In the genomic region with DNA sequence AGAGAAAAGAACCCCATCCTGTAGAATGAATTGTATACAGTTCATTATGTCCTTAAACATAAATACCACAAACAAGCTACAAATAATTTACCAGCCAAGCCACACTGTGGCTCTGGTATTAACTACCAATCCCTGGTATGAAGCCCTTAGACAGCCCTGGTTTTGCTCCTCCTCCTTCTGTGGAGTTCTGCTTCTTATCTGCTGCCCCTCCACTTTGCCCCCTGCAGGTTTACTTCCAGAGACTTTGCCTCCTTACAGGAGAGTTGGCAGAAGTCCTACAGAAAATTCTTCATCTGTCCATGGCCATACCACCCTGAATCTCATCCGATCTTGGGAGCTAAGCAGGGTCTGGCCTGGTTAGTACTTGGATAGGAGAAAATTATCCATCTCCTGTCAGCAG, we compare ENCODE assay signal across 22 cellular contexts.
DNase-seq lines count a peak whose midpoint lies in the region; ATAC-seq and TF ChIP-seq lines count a peak whose summit lies in the region.
"Had no signal": no experiment of that assay in that cellular context is flagged by ENCODE, and none has a peak within 500 bp of the region (broad histone marks: within the 10 kb centered on the region; RNA-seq: fewer than 3 reads in every experiment).

No MANE protein-coding gene starts in this region.

- BruUV-seq in MCF 10A (replicated peaks; lab: Mats Ljungman, UMichigan) = no TSS peak

- TF ChIP-seq CTCF in MCF 10A (IDR thresholded peaks at IDR 0.05; ENCODE audit: unreplicated experiment) (no peak), breast epithelium (IDR thresholded peaks at IDR 0.05) (no peak)

- no peaks in the 10 kb centered on the region for H3K9me3 ChIP-seq in breast epithelium
- H3K9me3 ChIP-seq: tibial nerve had no signal

- intact Hi-C loops in MCF 10A (cut with micrococcal nuclease) (loop anchor here (5.0 kb wide), 1 partner anchor 159 kb away; no protein-coding TSS in a partner anchor), breast epithelium (cut with DNase I; ENCODE audit: low total_unique reads) (no loop called here), Right ventricle myocardium superior (cut with DNase I) (no loop called here)

- H3K36me3 ChIP-seq in breast epithelium = no peaks in the 10 kb centered on the region
- H3K36me3 ChIP-seq: tibial nerve had no signal

- TF ChIP-seq POLR2A in breast epithelium (IDR thresholded peaks at IDR 0.05) = no peak

- no peak overlapping the region for H3K27ac ChIP-seq in breast epithelium
- H3K27ac ChIP-seq: HL-60, tibial nerve had no signal

- no peak overlapping the region for H3K4me3 Mint-ChIP-seq in MCF 10A (ENCODE audit: unreplicated experiment)
- no peak overlapping the region for H3K4me3 Mint-ChIP-seq in activated CD4-positive, alpha-beta T cell treated with anti-CD3 and anti-CD28 coated beads, Interleukin-2, amount 10 ng/mL, durations not matched to agents 7 days and 5 days
- H3K4me3 Mint-ChIP-seq: activated naive CD4-positive, alpha-beta T cell treated with anti-CD3 and anti-CD28 coated beads for 36 hours; CD4-positive, alpha-beta T cell; stimulated activated memory B cell treated with anti-CD40 and anti-IgM and Interleukin-4, amounts not matched to agents 10 μg/mL and 1 μg/mL and 100 μg/mL, for 72 hours had no signal

- H3K27me3 Mint-ChIP-seq in MCF 10A (ENCODE audit: insufficient read depth, unreplicated experiment) = no peaks in the 10 kb centered on the region
- H3K27me3 Mint-ChIP-seq in activated CD4-positive, alpha-beta T cell treated with anti-CD3 and anti-CD28 coated beads, Interleukin-2, amount 10 ng/mL, durations not matched to agents 7 days and 5 days = no peaks in the 10 kb centered on the region
- H3K27me3 Mint-ChIP-seq: CD4-positive, alpha-beta T cell; stimulated activated memory B cell treated with anti-CD40 and anti-IgM and Interleukin-4, amounts not matched to agents 10 μg/mL and 1 μg/mL and 100 μg/mL, for 72 hours had no signal

- POLR2A ChIA-PET in MCF 10A (lab: Yijun Ruan, JAX) = interaction anchor here (0.6 to 3.1 kb wide), 8 partner anchors 13 to 701 kb away, joined by 3 to 36 read pairs (median 6); no protein-coding TSS in a partner anchor
- POLR2A ChIA-PET in activated CD4-positive, alpha-beta T cell treated with anti-CD3 and anti-CD28 coated beads, Interleukin-2, amount 10 ng/mL, durations not matched to agents 7 days and 5 days (lab: Charles Lee) = no interaction called here

- CTCF ChIA-PET in MCF 10A (lab: Yijun Ruan, JAX) = interaction anchor here (0.6 to 1.3 kb wide), 4 partner anchors 9 to 544 kb away, joined by 3 to 7 read pairs (median 4); no protein-coding TSS in a partner anchor
- CTCF ChIA-PET in activated CD4-positive, alpha-beta T cell treated with anti-CD3 and anti-CD28 coated beads, Interleukin-2, amount 10 ng/mL, durations not matched to agents 7 days and 5 days (lab: Charles Lee) = interaction anchor here (0.6 to 1.5 kb wide), 2 partner anchors 14 to 406 kb away, joined by 3 to 5 read pairs; no protein-coding TSS in a partner anchor

- no peak for DNase-seq in MCF 10A (ENCODE audit: unreplicated experiment)
- DNase-seq in breast epithelium (ENCODE audit: low spot score in 2 of 2) = no peak
- DNase-seq in SK-MEL-5 (ENCODE audit: low read depth, low spot score) = peak; percentile 8
- DNase-seq in islet precursor cell = peak; percentile 73
- no peak for DNase-seq in Right ventricle myocardium superior
- DNase-seq in NCI-H1436 treated with DMSO at 0.1 percent for 48 hours (lab: John Stamatoyannopoulos, UW) = no peak
- no peak for DNase-seq in activated CD4-positive, alpha-beta T cell treated with anti-CD3 and anti-CD28 coated beads, Interleukin-2, amount 10 ng/mL, durations not matched to agents 7 days and 5 days
- DNase-seq: activated CD4-positive, alpha-beta T cell treated with anti-CD3 and anti-CD28 coated beads, Interleukin-2, amount 50 U/mL, for 48 hours; activated naive CD4-positive, alpha-beta T cell treated with anti-CD3 and anti-CD28 coated beads for 36 hours; activated T-cell treated with anti-CD3 and anti-CD28 coated beads, Interleukin-2, amount 50 U/mL, for 1 hour; CD4-positive, alpha-beta T cell; hypothalamus; IMR-90; left colon; NCI-H1105 treated with DMSO at 0.1 percent for 48 hours; retina; RPMI8226; stimulated activated CD4-positive, alpha-beta T cell treated with anti-CD3 and anti-CD28 coated beads, Interleukin-15, amount 100 ng/mL, for 24 hours had no signal

- no peaks in the 10 kb centered on the region for H3K27me3 ChIP-seq in breast epithelium
- H3K27me3 ChIP-seq: tibial nerve had no signal

- no peaks in the 10 kb centered on the region for H3K9me3 Mint-ChIP-seq in MCF 10A (ENCODE audit: unreplicated experiment)
- H3K9me3 Mint-ChIP-seq in activated CD4-positive, alpha-beta T cell treated with anti-CD3 and anti-CD28 coated beads, Interleukin-2, amount 10 ng/mL, durations not matched to agents 7 days and 5 days = no peaks in the 10 kb centered on the region
- H3K9me3 Mint-ChIP-seq: CD4-positive, alpha-beta T cell; stimulated activated memory B cell treated with anti-CD40 and anti-IgM and Interleukin-4, amounts not matched to agents 10 μg/mL and 1 μg/mL and 100 μg/mL, for 72 hours had no signal

- H3K27ac Mint-ChIP-seq in MCF 10A (ENCODE audit: low read depth, unreplicated experiment) = peak overlapping the region; percentile 98
- no peak overlapping the region for H3K27ac Mint-ChIP-seq in activated CD4-positive, alpha-beta T cell treated with anti-CD3 and anti-CD28 coated beads, Interleukin-2, amount 10 ng/mL, durations not matched to agents 7 days and 5 days
- H3K27ac Mint-ChIP-seq: activated naive CD4-positive, alpha-beta T cell treated with anti-CD3 and anti-CD28 coated beads for 36 hours; CD4-positive, alpha-beta T cell; stimulated activated memory B cell treated with anti-CD40 and anti-IgM and Interleukin-4, amounts not matched to agents 10 μg/mL and 1 μg/mL and 100 μg/mL, for 72 hours had no signal

- no peak overlapping the region for H3K4me3 ChIP-seq in breast epithelium
- H3K4me3 ChIP-seq: tibial nerve had no signal

- no peak for ATAC-seq in Right ventricle myocardium superior (ENCODE audit: poor library complexity)
- no peak for ATAC-seq in GM21360 (IDR thresholded peaks at IDR 0.05; ENCODE audit: unreplicated experiment)
- ATAC-seq: left colon; stimulated activated memory B cell treated with anti-CD40 and anti-IgM and Interleukin-4, amounts not matched to agents 10 μg/mL and 1 μg/mL and 100 μg/mL, for 72 hours had no signal

- in situ Hi-C loops in SK-MEL-5 (cut with HindIII; ENCODE audit: low pct_unique_long_range_greater_than_20kb, low sequenced_read_pairs) = no loop called here

- H3K4me1 ChIP-seq in breast epithelium = no peaks in the 10 kb centered on the region
- H3K4me1 ChIP-seq: tibial nerve had no signal

- H3K4me1 Mint-ChIP-seq in MCF 10A (ENCODE audit: insufficient read depth, unreplicated experiment) = peaks cover 20% of the 10 kb centered on the region
- H3K4me1 Mint-ChIP-seq in activated CD4-positive, alpha-beta T cell treated with anti-CD3 and anti-CD28 coated beads, Interleukin-2, amount 10 ng/mL, durations not matched to agents 7 days and 5 days = no peaks in the 10 kb centered on the region
- H3K4me1 Mint-ChIP-seq: stimulated activated memory B cell treated with anti-CD40 and anti-IgM and Interleukin-4, amounts not matched to agents 10 μg/mL and 1 μg/mL and 100 μg/mL, for 72 hours had no signal

- no peaks in the 10 kb centered on the region for H3K36me3 Mint-ChIP-seq in MCF 10A (ENCODE audit: insufficient read depth, unreplicated experiment)
- H3K36me3 Mint-ChIP-seq in activated CD4-positive, alpha-beta T cell treated with anti-CD3 and anti-CD28 coated beads, Interleukin-2, amount 10 ng/mL, durations not matched to agents 7 days and 5 days (ENCODE audit: low read depth) = no peaks in the 10 kb centered on the region
- H3K36me3 Mint-ChIP-seq: stimulated activated memory B cell treated with anti-CD40 and anti-IgM and Interleukin-4, amounts not matched to agents 10 μg/mL and 1 μg/mL and 100 μg/mL, for 72 hours had no signal

Comparison
In these comparisons a context has a peak if more than half of its experiments do, and no peak if none do; other contexts are left out.
1. DNase-seq: peak in SK-MEL-5 (single experiment) and islet precursor cell (single experiment); none in MCF 10A (single experiment), breast epithelium (0 of 2), Right ventricle myocardium superior (single experiment), NCI-H1436 treated with DMSO at 0.1 percent for 48 hours (single experiment) and activated CD4-positive, alpha-beta T cell treated with anti-CD3 and anti-CD28 coated beads, Interleukin-2, amount 10 ng/mL, durations not matched to agents 7 days and 5 days (single experiment).